In genomic region chr11:62632492-62632891, GRCh38 we compare ENCODE assay signal across 28 cellular contexts. TPM values are rescaled to one million over a fixed set of nuclear protein-coding genes. Genes with fewer than 3 reads are reported as not detected.
A peak's percentile ranks its signal among the peaks of the same experiment; 100 is the strongest.
DNase-seq lines count a peak whose midpoint lies in the region; ATAC-seq lines count a peak whose summit lies in the region.
"Had no signal": no experiment of that assay in that cellular context is flagged by ENCODE, and none has a peak within 500 bp of the region (broad histone marks: within the 10 kb centered on the region; RNA-seq: fewer than 3 reads in every experiment).

No MANE protein-coding gene starts in this region.

- CTCF ChIA-PET in naive thymus-derived CD4-positive, alpha-beta T cell (lab: Charles Lee) = no interaction called here

- H3K27ac Mint-ChIP-seq in activated naive CD8-positive, alpha-beta T cell = peak overlapping the region; percentile 17
- H3K27ac Mint-ChIP-seq in activated naive CD8-positive, alpha-beta T cell treated with anti-CD3 and anti-CD28 coated beads, Interleukin-2, amount 50 U/mL, for 24 hours = no peak overlapping the region
- peak overlapping the region; percentile 57 for H3K27ac Mint-ChIP-seq in activated T-helper 17 cell treated with anti-CD3 and anti-CD28 coated beads, Interleukin-2, amount 50 U/mL, for 72 hours
- peak overlapping the region in 8 of 9 donors; percentile 46 to 87 (median 64) for H3K27ac Mint-ChIP-seq in naive thymus-derived CD4-positive, alpha-beta T cell

- H3K27ac ChIP-seq in naive thymus-derived CD4-positive, alpha-beta T cell (ENCODE audit: low read depth, low read length) = peak overlapping the region; percentile 42
- H3K27ac ChIP-seq: heart left ventricle, left ventricle myocardium inferior, PC-9, tibial artery had no signal

- peaks cover 23% of the 10 kb centered on the region for H3K4me1 Mint-ChIP-seq in activated naive CD8-positive, alpha-beta T cell (ENCODE audit: low read depth)
- H3K4me1 Mint-ChIP-seq in activated naive CD8-positive, alpha-beta T cell treated with anti-CD3 and anti-CD28 coated beads, Interleukin-2, amount 50 U/mL, for 24 hours = peaks cover 14% of the 10 kb centered on the region
- H3K4me1 Mint-ChIP-seq in activated T-helper 17 cell treated with anti-CD3 and anti-CD28 coated beads, Interleukin-2, amount 50 U/mL, for 72 hours = peaks cover 5% of the 10 kb centered on the region
- H3K4me1 Mint-ChIP-seq in naive thymus-derived CD4-positive, alpha-beta T cell = peaks cover 16 to 41% (median 28%) of the 10 kb centered on the region in 7 donors

- peaks cover 0 to 14% of the 10 kb centered on the region in 2 donors for H3K4me1 ChIP-seq in naive thymus-derived CD4-positive, alpha-beta T cell (ENCODE audit: control insufficient read depth in 2 of 2, insufficient read depth in 2 of 2, low read length in 2 of 2)
- H3K4me1 ChIP-seq: HAP-1, left ventricle myocardium inferior, tibial artery had no signal

- DNase-seq in activated naive CD8-positive, alpha-beta T cell treated with anti-CD3 and anti-CD28 coated beads, Interleukin-2, amount 50 U/mL, for 24 hours = no peak
- DNase-seq in naive thymus-derived CD4-positive, alpha-beta T cell = no peak
- DNase-seq in DMS 273 (lab: John Stamatoyannopoulos, UW; ENCODE audit: unreplicated experiment) = no peak
- DNase-seq in stimulated activated CD4-positive, alpha-beta T cell treated with anti-CD3 and anti-CD28 coated beads, Interleukin-15, amount 100 ng/mL, for 24 hours = no peak
- DNase-seq: activated naive CD8-positive, alpha-beta T cell treated with anti-CD3 and anti-CD28 coated beads, Interleukin-2, amount 10 ng/mL, durations not matched to agents 7 days and 5 days; activated T-cell treated with anti-CD3 and anti-CD28 coated beads, Interleukin-2, amount 50 U/mL, for 48 hours; caudate nucleus; foreskin melanocyte; islet precursor cell; Karpas-422; left ventricle myocardium inferior; mesendoderm; NCI-H1417; NCI-H2029 treated with DMSO at 0.1 percent for 48 hours; NCI-H226; NCI-H526 treated with DMSO at 0.1 percent for 48 hours; PC-9; Right ventricle myocardium superior; stimulated activated CD4-positive, alpha-beta T cell treated with anti-CD3 and anti-CD28 coated beads, Interleukin-2, amount 100 ng/mL, for 48 hours; T-helper 9 cell; tibial artery had no signal

- no peaks in the 10 kb centered on the region for H3K27me3 Mint-ChIP-seq in activated naive CD8-positive, alpha-beta T cell
- H3K27me3 Mint-ChIP-seq in activated naive CD8-positive, alpha-beta T cell treated with anti-CD3 and anti-CD28 coated beads, Interleukin-2, amount 50 U/mL, for 24 hours = no peaks in the 10 kb centered on the region
- no peaks in the 10 kb centered on the region for H3K27me3 Mint-ChIP-seq in activated T-helper 17 cell treated with anti-CD3 and anti-CD28 coated beads, Interleukin-2, amount 50 U/mL, for 72 hours
- H3K27me3 Mint-ChIP-seq in naive thymus-derived CD4-positive, alpha-beta T cell = no peaks in the 10 kb centered on the region
- H3K27me3 Mint-ChIP-seq: activated naive CD8-positive, alpha-beta T cell treated with anti-CD3 and anti-CD28 coated beads, Interleukin-2, amount 10 ng/mL, durations not matched to agents 7 days and 5 days had no signal

- POLR2A ChIA-PET in naive thymus-derived CD4-positive, alpha-beta T cell (lab: Charles Lee) = interaction anchor here (1.0 to 21.6 kb wide), 5 partner anchors 14 to 209 kb away, joined by 3 to 332 read pairs (median 4); partner anchors contain the start of genes C11orf98, CSKMT, GANAB and INTS5

- peaks cover 27 to 79% (median 55%) of the 10 kb centered on the region in 3 experiments for H3K36me3 ChIP-seq in naive thymus-derived CD4-positive, alpha-beta T cell (ENCODE audit: control insufficient read depth in 2 of 3, insufficient read depth in 3 of 3, low read length in 3 of 3)

- intact Hi-C loops in naive thymus-derived CD4-positive, alpha-beta T cell (cut with micrococcal nuclease) = no loop called here

- H3K36me3 Mint-ChIP-seq in activated naive CD8-positive, alpha-beta T cell = peaks cover 8% of the 10 kb centered on the region
- peaks cover 72% of the 10 kb centered on the region for H3K36me3 Mint-ChIP-seq in activated naive CD8-positive, alpha-beta T cell treated with anti-CD3 and anti-CD28 coated beads, Interleukin-2, amount 50 U/mL, for 24 hours (ENCODE audit: low read depth)
- H3K36me3 Mint-ChIP-seq in activated T-helper 17 cell treated with anti-CD3 and anti-CD28 coated beads, Interleukin-2, amount 50 U/mL, for 72 hours (ENCODE audit: low read depth) = peaks cover 100% of the 10 kb centered on the region
- peaks cover 14 to 68% (median 45%) of the 10 kb centered on the region in 5 donors for H3K36me3 Mint-ChIP-seq in naive thymus-derived CD4-positive, alpha-beta T cell

- no peaks in the 10 kb centered on the region for H3K27me3 ChIP-seq in naive thymus-derived CD4-positive, alpha-beta T cell (ENCODE audit: control insufficient read depth in 2 of 2, insufficient read depth in 2 of 2, low read length in 2 of 2)
- H3K27me3 ChIP-seq: heart left ventricle, tibial artery had no signal

- no peaks in the 10 kb centered on the region for H3K9me3 Mint-ChIP-seq in activated naive CD8-positive, alpha-beta T cell (ENCODE audit: low read depth)
- no peaks in the 10 kb centered on the region for H3K9me3 Mint-ChIP-seq in activated naive CD8-positive, alpha-beta T cell treated with anti-CD3 and anti-CD28 coated beads, Interleukin-2, amount 50 U/mL, for 24 hours
- no peaks in the 10 kb centered on the region for H3K9me3 Mint-ChIP-seq in activated T-helper 17 cell treated with anti-CD3 and anti-CD28 coated beads, Interleukin-2, amount 50 U/mL, for 72 hours
- peaks cover 0 to 1% (median 0%) of the 10 kb centered on the region in 11 donors for H3K9me3 Mint-ChIP-seq in naive thymus-derived CD4-positive, alpha-beta T cell
- H3K9me3 Mint-ChIP-seq: activated naive CD8-positive, alpha-beta T cell treated with anti-CD3 and anti-CD28 coated beads, Interleukin-2, amount 10 ng/mL, durations not matched to agents 7 days and 5 days had no signal

- no peak for ATAC-seq in activated naive CD8-positive, alpha-beta T cell treated with anti-CD3 and anti-CD28 coated beads, Interleukin-2, amount 50 U/mL, for 24 hours
- no peak for ATAC-seq in activated T-helper 17 cell treated with anti-CD3 and anti-CD28 coated beads, Interleukin-2, amount 50 U/mL, for 72 hours (replicated peaks)
- no peak for ATAC-seq in naive thymus-derived CD4-positive, alpha-beta T cell
- no peak for ATAC-seq in HG03378 (IDR thresholded peaks at IDR 0.05; ENCODE audit: unreplicated experiment)
- ATAC-seq: HepG2, sciatic nerve had no signal

- H3K4me3 Mint-ChIP-seq in activated naive CD8-positive, alpha-beta T cell = no peak overlapping the region
- no peak overlapping the region for H3K4me3 Mint-ChIP-seq in activated naive CD8-positive, alpha-beta T cell treated with anti-CD3 and anti-CD28 coated beads, Interleukin-2, amount 50 U/mL, for 24 hours
- no peak overlapping the region for H3K4me3 Mint-ChIP-seq in activated T-helper 17 cell treated with anti-CD3 and anti-CD28 coated beads, Interleukin-2, amount 50 U/mL, for 72 hours
- H3K4me3 Mint-ChIP-seq in naive thymus-derived CD4-positive, alpha-beta T cell = no peak overlapping the region
- H3K4me3 Mint-ChIP-seq: activated naive CD8-positive, alpha-beta T cell treated with anti-CD3 and anti-CD28 coated beads, Interleukin-2, amount 10 ng/mL, durations not matched to agents 7 days and 5 days had no signal

- no peak overlapping the region for H3K4me3 ChIP-seq in naive thymus-derived CD4-positive, alpha-beta T cell (ENCODE audit: low read length)
- H3K4me3 ChIP-seq: HAP-1, heart left ventricle, left ventricle myocardium inferior, PC-9, tibial artery had no signal

- H3K9me3 ChIP-seq in naive thymus-derived CD4-positive, alpha-beta T cell (ENCODE audit: control insufficient read depth in 2 of 3, low read length in 3 of 3) = no peaks in the 10 kb centered on the region
- H3K9me3 ChIP-seq: HAP-1, heart left ventricle, left ventricle myocardium inferior, tibial artery had no signal

RNA-seq across cellular contexts. Expression of gene B3GAT3, which starts 10.7 kb away (rescaled TPM):
- total RNA-seq in activated T-helper 17 cell treated with anti-CD3 and anti-CD28 coated beads, Interleukin-2, amount 50 U/mL, for 72 hours = 10 to 100 TPM; 60.5 to 71.9 TPM
- total RNA-seq in naive thymus-derived CD4-positive, alpha-beta T cell = 10 to 100 TPM; 55.8 to 78.1 (median 71.2) TPM
- 10 to 100 TPM; 35.0 to 41.9 TPM for polyA plus RNA-seq in naive thymus-derived CD4-positive, alpha-beta T cell

RNA-seq across cellular contexts. Expression of gene GANAB, which starts 13.9 kb away (rescaled TPM):
- total RNA-seq in activated T-helper 17 cell treated with anti-CD3 and anti-CD28 coated beads, Interleukin-2, amount 50 U/mL, for 72 hours = 100 to 1,000 TPM; 226 to 266 TPM
- total RNA-seq in naive thymus-derived CD4-positive, alpha-beta T cell = 100 to 1,000 TPM; 203 to 313 (median 286) TPM
- polyA plus RNA-seq in naive thymus-derived CD4-positive, alpha-beta T cell = 100 to 1,000 TPM; 157 to 189 TPM

RNA-seq across cellular contexts. Expression of gene ROM1, which starts 19.4 kb away (rescaled TPM):
- total RNA-seq in activated T-helper 17 cell treated with anti-CD3 and anti-CD28 coated beads, Interleukin-2, amount 50 U/mL, for 72 hours = 1 to 10 TPM; 2.0 to 3.0 TPM
- 1 to 10 TPM; 1.2 to 2.4 (median 2.0) TPM for total RNA-seq in naive thymus-derived CD4-positive, alpha-beta T cell
- polyA plus RNA-seq in naive thymus-derived CD4-positive, alpha-beta T cell = under 1 TPM in 1 of 2 donors, not detected in 1; 0.51 TPM

RNA-seq across cellular contexts. Expression of gene EML3, which starts 19.9 kb away (rescaled TPM):
- total RNA-seq in activated T-helper 17 cell treated with anti-CD3 and anti-CD28 coated beads, Interleukin-2, amount 50 U/mL, for 72 hours = 100 to 1,000 TPM; 122 to 130 TPM
- total RNA-seq in naive thymus-derived CD4-positive, alpha-beta T cell = 100 to 1,000 TPM; 152 to 209 (median 188) TPM
- 10 to 100 TPM; 14.6 to 23.9 TPM for polyA plus RNA-seq in naive thymus-derived CD4-positive, alpha-beta T cell

RNA-seq across cellular contexts. Expression of gene INTS5, which starts 20.6 kb away (rescaled TPM):
- total RNA-seq in activated T-helper 17 cell treated with anti-CD3 and anti-CD28 coated beads, Interleukin-2, amount 50 U/mL, for 72 hours = 10 to 100 TPM; 26.5 to 27.8 TPM
- 10 to 100 TPM; 14.0 to 33.8 (median 32.1) TPM for total RNA-seq in naive thymus-derived CD4-positive, alpha-beta T cell
- polyA plus RNA-seq in naive thymus-derived CD4-positive, alpha-beta T cell = 10 to 100 TPM; 39.1 to 72.2 TPM
